9 cellular contexts compared by ENCODE assay signal in genomic region chr18:23574611-23575308, GRCh38. TPM values are rescaled to one million over a fixed set of nuclear protein-coding genes. Genes with fewer than 3 reads are reported as not detected.
DNase-seq lines count a peak whose midpoint lies in the region; ATAC-seq, FAIRE-seq and TF ChIP-seq lines count a peak whose summit lies in the region.
"Had no signal": no experiment of that assay in that cellular context is flagged by ENCODE, and none has a peak within 500 bp of the region (broad histone marks: within the 10 kb centered on the region; RNA-seq: fewer than 3 reads in every experiment).

No MANE protein-coding gene starts in this region.

- H3K9me3 ChIP-seq in right cardiac atrium (ENCODE audit: control insufficient read depth, low read length) = no peaks in the 10 kb centered on the region
- H3K9me3 ChIP-seq in mucosa of rectum (ENCODE audit: control insufficient read depth in 2 of 2, low read length in 2 of 2) = no peaks in the 10 kb centered on the region
- H3K9me3 ChIP-seq in MM.1S (replicated peaks; ENCODE audit: insufficient read depth, low read length) = no peaks in the 10 kb centered on the region

- H3K4me1 ChIP-seq in right cardiac atrium (ENCODE audit: control insufficient read depth, insufficient read depth, low read length) (peaks cover 4% of the 10 kb centered on the region), mucosa of rectum (ENCODE audit: control insufficient read depth in 2 of 2, insufficient read depth in 2 of 2, low read length in 2 of 2) (no peaks in the 10 kb centered on the region), MM.1S (ENCODE audit: low read length) (peaks cover 15% of the 10 kb centered on the region)

- H3K4me3 ChIP-seq in right cardiac atrium (ENCODE audit: low read length) = no peak overlapping the region
- no peak overlapping the region for H3K4me3 ChIP-seq in mucosa of rectum (ENCODE audit: low read length in 2 of 2)
- no peak overlapping the region for H3K4me3 ChIP-seq in MM.1S (ENCODE audit: low read length)

- no peak for FAIRE-seq in urothelium cell line (lab: Jason Lieb, UNC)

- H3K27me3 ChIP-seq in right cardiac atrium (ENCODE audit: control insufficient read depth, insufficient read depth) (no peaks in the 10 kb centered on the region), mucosa of rectum (ENCODE audit: control insufficient read depth in 2 of 2, insufficient read depth in 2 of 2, low read length in 2 of 2) (no peaks in the 10 kb centered on the region), MM.1S (replicated peaks; ENCODE audit: insufficient read depth, low read length) (no peaks in the 10 kb centered on the region)

- H2AFZ ChIP-seq in MM.1S (ENCODE audit: low read length) = no peak overlapping the region

- peak overlapping the region in 1 of 2 donors; percentile 12 for H3K9ac ChIP-seq in mucosa of rectum (ENCODE audit: low read depth in 1 of 2, low read length in 2 of 2)
- H3K9ac ChIP-seq in MM.1S (ENCODE audit: low read length) = no peak overlapping the region

- no peaks in the 10 kb centered on the region for H3F3A ChIP-seq in MM.1S (ENCODE audit: insufficient read depth, low read length)

- CTCF ChIA-PET in GM10248 (lab: Yijun Ruan, JAX) = interaction anchor here (0.9 to 1.5 kb wide), 3 partner anchors 11 to 58 kb away, joined by 3 to 4 read pairs (median 3); no protein-coding TSS in a partner anchor

- H3K36me3 ChIP-seq in mucosa of rectum (ENCODE audit: control insufficient read depth in 2 of 2, insufficient read depth in 2 of 2, low read length in 2 of 2) (peaks cover 10 to 18% of the 10 kb centered on the region in 2 donors), MM.1S (replicated peaks; ENCODE audit: insufficient read depth, low read length) (no peaks in the 10 kb centered on the region)

- H3K27ac ChIP-seq in right cardiac atrium (ENCODE audit: low read length) (no peak overlapping the region), angular gyrus (ENCODE audit: low read depth, low read length) (peak overlapping the region; percentile 52), mucosa of rectum (ENCODE audit: low read depth in 2 of 2, low read length in 2 of 2) (peak overlapping the region; percentile 49 to 61), MM.1S (ENCODE audit: low read length) (no peak overlapping the region)

- 45% methylated on average over 5 of the region's 5 CpGs for WGBS in right cardiac atrium

- ATAC-seq in left ventricle myocardium superior = peak; percentile 38
- ATAC-seq in right cardiac atrium = no peak

- H3K79me2 ChIP-seq in MM.1S (ENCODE audit: low read length) = peaks cover 9% of the 10 kb centered on the region

- DNase-seq in left ventricle myocardium superior = no peak
- no peak for DNase-seq in right cardiac atrium
- DNase-seq in urothelium cell line (ENCODE audit: low spot score) = no peak
- no peak for DNase-seq in stimulated activated CD4-positive, alpha-beta T cell treated with anti-CD3 and anti-CD28 coated beads, Interleukin-4, amount 100 ng/mL, for 1 hour
- no peak for DNase-seq in MM.1S
- DNase-seq in GM10248 (ENCODE audit: extremely low spot score) = no peak
- DNase-seq: NCI-H1930 had no signal

- TF ChIP-seq CTCF in MM.1S (IDR thresholded peaks at IDR 0.05; ENCODE audit: low read length) = no peak
- no peak for TF ChIP-seq CTCF in GM10248 (IDR thresholded peaks at IDR 0.05; ENCODE audit: control extremely low read depth, extremely low read depth, low read depth, missing control alignments)

- POLR2A ChIA-PET in GM10248 (lab: Yijun Ruan, JAX) = no interaction called here

- no peaks in the 10 kb centered on the region for H4K20me1 ChIP-seq in MM.1S (ENCODE audit: insufficient read depth, low read length)

- intact Hi-C loops in left ventricle myocardium superior (cut with micrococcal nuclease) = no loop called here
- intact Hi-C loops in right cardiac atrium (cut with DNase I) = no loop called here

- H3K9me2 ChIP-seq in MM.1S (replicated peaks; ENCODE audit: insufficient read depth, low read length) = no peaks in the 10 kb centered on the region

- H3K4me2 ChIP-seq in MM.1S (ENCODE audit: low read depth, low read length) = no peak overlapping the region

RNA-seq across cellular contexts. Expression of gene NPC1, which starts 11.5 kb away (rescaled TPM):
- 13.3 TPM for total RNA-seq in left ventricle myocardium superior
- 10 to 100 TPM; 13.4 to 22.1 (median 15.7) TPM for total RNA-seq in right cardiac atrium
- 12.8 TPM for polyA plus RNA-seq in right cardiac atrium

Comparison
In these comparisons a context has a peak if more than half of its experiments do, and no peak if none do; other contexts are left out.
1. H3K27ac ChIP-seq: peak in angular gyrus (single experiment) and mucosa of rectum (2 of 2); none in right cardiac atrium (single experiment) and MM.1S (single experiment).